8 cellular contexts compared by ENCODE assay signal in the genomic region with DNA sequence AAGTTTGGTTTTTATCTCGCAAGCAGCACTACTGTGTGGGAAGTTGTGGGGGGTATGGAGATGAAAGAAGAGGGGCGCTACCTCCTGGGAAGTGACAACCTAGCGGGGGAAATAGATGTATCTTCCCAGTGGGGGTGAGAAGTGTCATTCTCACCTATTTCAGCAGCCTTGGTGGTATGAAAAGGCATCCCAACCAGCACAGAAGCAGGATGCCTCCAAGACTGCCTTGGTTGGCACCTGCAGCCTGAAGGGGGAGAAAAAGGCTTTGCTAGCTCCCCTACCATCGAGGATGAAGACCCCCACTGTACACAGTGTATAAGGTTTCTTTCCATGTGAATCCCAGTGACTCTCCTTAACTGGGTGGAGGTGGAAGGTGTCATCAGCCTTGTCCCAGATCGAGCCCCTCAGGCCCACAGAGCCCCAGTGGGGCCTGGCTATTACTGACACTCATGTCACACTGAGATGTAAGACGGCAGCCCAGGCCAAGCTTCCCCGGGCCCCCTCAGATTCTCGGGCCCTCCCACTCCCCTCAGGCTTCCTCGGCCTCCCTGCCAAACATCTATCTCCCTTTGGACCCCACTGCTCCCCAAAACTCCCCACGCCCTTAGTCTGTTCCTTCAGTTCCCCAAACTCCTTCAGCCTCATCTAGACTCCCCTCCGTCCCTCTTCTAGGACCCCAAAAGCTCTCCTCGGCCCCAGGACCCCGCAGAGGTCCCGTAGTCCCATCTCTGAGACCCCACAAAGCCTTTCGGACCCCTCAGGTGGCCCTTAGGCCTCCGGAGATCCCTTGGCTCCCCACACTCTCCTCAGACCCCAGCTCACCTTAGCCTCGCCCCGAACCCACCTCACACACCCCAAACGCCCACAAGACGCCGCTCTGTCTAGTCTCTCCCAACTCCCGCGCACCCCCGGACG. TPM values are rescaled to one million over a fixed set of nuclear protein-coding genes. Genes with fewer than 3 reads are reported as not detected.
DNase-seq lines count a peak whose midpoint lies in the region; ATAC-seq and TF ChIP-seq lines count a peak whose summit lies in the region.

No MANE protein-coding gene starts in this region.

- H3K4me1 Mint-ChIP-seq in mesothelial cell of epicardium = peaks cover 18% of the 10 kb centered on the region

- peak overlapping the region; percentile 95 for H3K4me3 Mint-ChIP-seq in mesothelial cell of epicardium

- DNase-seq in OCI-M1 (lab: John Stamatoyannopoulos, UW) (peak; percentile 21), choroid plexus epithelial cell (ENCODE audit: low read depth) (no peak), mesothelial cell of epicardium (ENCODE audit: low spot score in 2 of 2, unreplicated experiment in 2 of 2) (no peak), vagina (ENCODE audit: extremely low spot score in 2 of 2) (no peak), occipital lobe (lab: John Stamatoyannopoulos, UW) (no peak), KG1 (lab: John Stamatoyannopoulos, UW) (no peak)

- H3K9me3 Mint-ChIP-seq in mesothelial cell of epicardium = no peaks in the 10 kb centered on the region

- no peaks in the 10 kb centered on the region for H3K27me3 ChIP-seq in vagina

- no peaks in the 10 kb centered on the region for H3K36me3 ChIP-seq in vagina

- intact Hi-C loops in vagina (cut with DNase I) = no loop called here

- H3K36me3 Mint-ChIP-seq in mesothelial cell of epicardium = peaks cover 3% of the 10 kb centered on the region

- peak overlapping the region; percentile 86 for H3K27ac ChIP-seq in vagina

- peak; percentile 23 for ATAC-seq in GM18505 (IDR thresholded peaks at IDR 0.05; ENCODE audit: unreplicated experiment)
- no peak for ATAC-seq in GM21360 (IDR thresholded peaks at IDR 0.05; ENCODE audit: unreplicated experiment)

- H3K27me3 Mint-ChIP-seq in mesothelial cell of epicardium (ENCODE audit: low read depth) = no peaks in the 10 kb centered on the region

- no peak for TF ChIP-seq CTCF in choroid plexus epithelial cell (conservative IDR thresholded peaks at IDR 0.05; ENCODE audit: low read depth, low read length)
- TF ChIP-seq CTCF in mesothelial cell of epicardium (IDR thresholded peaks at IDR 0.05; ENCODE audit: unreplicated experiment) = no peak
- no peak for TF ChIP-seq CTCF in vagina (IDR thresholded peaks at IDR 0.05)

- no peaks in the 10 kb centered on the region for H3K9me3 ChIP-seq in vagina

- no peak for TF ChIP-seq POLR2A in GM18505 (IDR thresholded peaks at IDR 0.05; ENCODE audit: borderline replicate concordance, extremely low read depth, insufficient read depth, insufficient read length)
- no peak for TF ChIP-seq POLR2A in vagina (IDR thresholded peaks at IDR 0.05)

- H3K27ac Mint-ChIP-seq in mesothelial cell of epicardium = peak overlapping the region; percentile 97

- H3K4me1 ChIP-seq in vagina = peaks cover 21% of the 10 kb centered on the region

- H3K4me3 ChIP-seq in choroid plexus epithelial cell (ENCODE audit: low read depth, low read length) (peak overlapping the region; percentile 68), vagina (peak overlapping the region; percentile 75 to 89)

RNA-seq across cellular contexts. Expression of gene COMMD7, which starts 0.7 kb away (rescaled TPM):
- total RNA-seq in mesothelial cell of epicardium (36.3 to 40.8 TPM (median 39.2 TPM) in 3 replicates), vagina (28.7 TPM), occipital lobe (24.2 TPM)

RNA-seq across cellular contexts. Expression of gene DNMT3B, which starts 19.6 kb away (rescaled TPM):
- total RNA-seq in mesothelial cell of epicardium (7.5 to 8.5 TPM (median 8.5 TPM) in 3 replicates), vagina (1.2 TPM), occipital lobe (4.8 TPM)
